ENCODE assay signal across 1 cellular context in genomic region chr14:58427289-58428010, GRCh38.
A peak's percentile ranks its signal among the peaks of the same experiment; 100 is the strongest.
TF ChIP-seq lines count a peak whose summit lies in the region.

Gene KIAA0586 (plus strand): TSS chr14:58427719. CDS start chr14:58428265, 546 bp downstream.
Gene TIMM9 (minus strand): TSS chr14:58427531. CDS start chr14:58411945, 15,586 bp downstream.

TF ChIP-seq in HepG2, 621 proteins besides CTCF, POLR2A, EP300 and RAD21 (continued from another document and continues in another):
- TF ChIP-seq MLX (CRISPR knock-in tag; IDR thresholded peaks at IDR 0.05) (no peak), REXO4 (CRISPR knock-in tag; IDR thresholded peaks at IDR 0.05; ENCODE audit: borderline replicate concordance) (no peak), TERF1 (CRISPR knock-in tag; IDR thresholded peaks at IDR 0.05) (no peak), PHF20 (CRISPR knock-in tag; IDR thresholded peaks at IDR 0.05) (peak; percentile 74), ZFP82 (CRISPR knock-in tag; IDR thresholded peaks at IDR 0.05; ENCODE audit: borderline replicate concordance) (peak; percentile 63; the same call in 1 of the 2 replicates), MBNL3 (CRISPR knock-in tag; conservative IDR thresholded peaks at IDR 0.05) (no peak), ZNF839 (CRISPR knock-in tag; IDR thresholded peaks at IDR 0.05; ENCODE audit: borderline replicate concordance) (no peak), ZNF20 (CRISPR knock-in tag; IDR thresholded peaks at IDR 0.05) (no peak), ZNF616 (CRISPR knock-in tag; IDR thresholded peaks at IDR 0.05; ENCODE audit: low read depth) (no peak), BORCS8-MEF2B (CRISPR knock-in tag; IDR thresholded peaks at IDR 0.05) (no peak), ZBTB2 (CRISPR knock-in tag; IDR thresholded peaks at IDR 0.05; ENCODE audit: low read depth) (0 out of 2 replicates have a peak, but pooled peaks have one; percentile 20), NR0B2 (CRISPR knock-in tag; IDR thresholded peaks at IDR 0.05) (no peak), CBFB (CRISPR knock-in tag; IDR thresholded peaks at IDR 0.05) (0 out of 2 replicates have a peak, but pooled peaks have one; percentile 23), PRDM15 (CRISPR knock-in tag; IDR thresholded peaks at IDR 0.05) (peak; percentile 91), SP1 (IDR thresholded peaks at IDR 0.05) (no peak), SP1 (CRISPR knock-in tag; IDR thresholded peaks at IDR 0.05) (peak; percentile 72), TEF (CRISPR knock-in tag; IDR thresholded peaks at IDR 0.05) (no peak), ZNF264 (CRISPR knock-in tag; IDR thresholded peaks at IDR 0.05) (no peak), NR2F1 (CRISPR knock-in tag; IDR thresholded peaks at IDR 0.05) (peak; percentile 9 to 28; a peak in 1 of 4 replicates), ZSCAN29 (CRISPR knock-in tag; conservative IDR thresholded peaks at IDR 0.05) (no peak), ZNF841 (CRISPR knock-in tag; IDR thresholded peaks at IDR 0.05; ENCODE audit: borderline replicate concordance) (no peak), BRF2 (CRISPR knock-in tag; IDR thresholded peaks at IDR 0.05) (no peak), ZNF235 (CRISPR knock-in tag; IDR thresholded peaks at IDR 0.05; ENCODE audit: borderline replicate concordance) (no peak), NR1H2 (CRISPR knock-in tag; IDR thresholded peaks at IDR 0.05; ENCODE audit: borderline replicate concordance, low read depth) (no peak), SOX6 (IDR thresholded peaks at IDR 0.05) (no peak), SOX6 (CRISPR knock-in tag; IDR thresholded peaks at IDR 0.05) (peak; percentile 42; the same call in 1 of the 2 replicates), BHLHE40 (IDR thresholded peaks at IDR 0.05; ENCODE audit: low read length) (no peak), GLI4 (CRISPR knock-in tag; IDR thresholded peaks at IDR 0.05; ENCODE audit: borderline replicate concordance) (no peak), HDAC2 (CRISPR knock-in tag; IDR thresholded peaks at IDR 0.05) (peak; percentile 67), TRIM24 (CRISPR knock-in tag; IDR thresholded peaks at IDR 0.05) (no peak), ZNF549 (CRISPR knock-in tag; IDR thresholded peaks at IDR 0.05) (no peak), ZBTB21 (CRISPR knock-in tag; IDR thresholded peaks at IDR 0.05) (no peak), ATF6 (CRISPR knock-in tag; conservative IDR thresholded peaks at IDR 0.05) (peak; percentile 41; the same call in 1 of the 2 replicates), UBTF (CRISPR knock-in tag; IDR thresholded peaks at IDR 0.05) (peak; percentile 20; the same call in 1 of the 2 replicates), ARNT2 (CRISPR knock-in tag; IDR thresholded peaks at IDR 0.05; ENCODE audit: low read depth) (no peak), SOX5 (CRISPR knock-in tag; IDR thresholded peaks at IDR 0.05; ENCODE audit: borderline replicate concordance) (peak; percentile 12), PRDM10 (CRISPR knock-in tag; IDR thresholded peaks at IDR 0.05; ENCODE audit: low read depth) (peak; percentile 97), CAMTA2 (CRISPR knock-in tag; IDR thresholded peaks at IDR 0.05; ENCODE audit: borderline replicate concordance) (no peak), KAT7 (CRISPR knock-in tag; IDR thresholded peaks at IDR 0.05; ENCODE audit: borderline replicate concordance) (no peak), POLR2AphosphoS5 (IDR thresholded peaks at IDR 0.05; ENCODE audit: low read depth, low read length) (peak; percentile 96), ZKSCAN5 (CRISPR knock-in tag; IDR thresholded peaks at IDR 0.05) (no peak), FOXK1 (CRISPR knock-in tag; IDR thresholded peaks at IDR 0.05; ENCODE audit: borderline replicate concordance, low read depth) (peak; percentile 95), ZNF614 (CRISPR knock-in tag; IDR thresholded peaks at IDR 0.05; ENCODE audit: borderline replicate concordance) (peak; percentile 86), ZEB1 (IDR thresholded peaks at IDR 0.05; ENCODE audit: insufficient replicate concordance, low read depth) (no peak), ZSCAN21 (CRISPR knock-in tag; IDR thresholded peaks at IDR 0.05; ENCODE audit: borderline replicate concordance) (0 out of 2 replicates have a peak, but pooled peaks have one; percentile 45), TGIF2 (CRISPR knock-in tag; IDR thresholded peaks at IDR 0.05) (no peak; the same call in 1 of the 2 replicates), SNAI1 (CRISPR knock-in tag; IDR thresholded peaks at IDR 0.05; ENCODE audit: borderline replicate concordance) (no peak), TEAD2 (CRISPR knock-in tag; IDR thresholded peaks at IDR 0.05) (no peak), FOXA3 (CRISPR knock-in tag; IDR thresholded peaks at IDR 0.05) (peak; percentile 58), HMG20A (CRISPR knock-in tag; IDR thresholded peaks at IDR 0.05; ENCODE audit: borderline replicate concordance) (no peak), ZNF724P (CRISPR knock-in tag; IDR thresholded peaks at IDR 0.05; ENCODE audit: borderline replicate concordance) (no peak)
